In genomic region chr9:130036099-130036498, GRCh38 we compare ENCODE assay signal across 10 cellular contexts. TPM values are rescaled to one million over a fixed set of nuclear protein-coding genes. Genes with fewer than 3 reads are reported as not detected.
A peak's percentile ranks its signal among the peaks of the same experiment; 100 is the strongest.
DNase-seq lines count a peak whose midpoint lies in the region; ATAC-seq, FAIRE-seq and TF ChIP-seq lines count a peak whose summit lies in the region.
"Had no signal": no experiment of that assay in that cellular context is flagged by ENCODE, and none has a peak within 500 bp of the region (broad histone marks: within the 10 kb centered on the region; RNA-seq: fewer than 3 reads in every experiment).

No MANE protein-coding gene starts in this region.

- H3K9me2 ChIP-seq in DOHH2 (replicated peaks; ENCODE audit: control insufficient read depth, low read length): no peaks in the 10 kb centered on the region

- no peaks in the 10 kb centered on the region for H3K9me3 Mint-ChIP-seq in neural crest cell

- no peaks in the 10 kb centered on the region for H3K9me3 ChIP-seq in DOHH2 (ENCODE audit: control insufficient read depth, insufficient read depth, low read length)

- H3K36me3 ChIP-seq in DOHH2 (ENCODE audit: control insufficient read depth, low read length) (peaks cover 21% of the 10 kb centered on the region), bronchial epithelial cell (ENCODE audit: control insufficient read depth, insufficient read depth, low read length) (peaks cover 2% of the 10 kb centered on the region)

- no peak for TF ChIP-seq CTCF in DOHH2 (IDR thresholded peaks at IDR 0.05; ENCODE audit: low read depth, low read length, poor library complexity, severe bottlenecking)
- TF ChIP-seq CTCF in bronchial epithelial cell (IDR thresholded peaks at IDR 0.05; ENCODE audit: insufficient read depth, low read length, severe bottlenecking): no peak
- no peak for TF ChIP-seq CTCF in neural crest cell (conservative IDR thresholded peaks at IDR 0.05)

- H3K27ac ChIP-seq in DOHH2 (ENCODE audit: low read depth, low read length): peak overlapping the region; percentile 12; the same call in 1 of the 2 replicates
- H3K27ac ChIP-seq: epithelial cell of prostate had no signal

- H4K20me1 ChIP-seq in DOHH2 (ENCODE audit: control insufficient read depth, insufficient read depth, low read depth, low read length): peaks cover 27% of the 10 kb centered on the region

- no peaks in the 10 kb centered on the region for H3K27me3 Mint-ChIP-seq in neural crest cell (ENCODE audit: low read depth)

- peaks cover 87% of the 10 kb centered on the region for H3K4me1 ChIP-seq in DOHH2 (ENCODE audit: control insufficient read depth, low read length)

- FAIRE-seq in bronchial epithelial cell (lab: Jason Lieb, UNC): no peak

- peak overlapping the region; percentile 8 for H3K4me3 Mint-ChIP-seq in neural crest cell

- peaks cover 31% of the 10 kb centered on the region for H3F3A ChIP-seq in DOHH2 (ENCODE audit: control insufficient read depth, insufficient read depth)

- peaks cover 95% of the 10 kb centered on the region for H3K79me2 ChIP-seq in DOHH2 (ENCODE audit: control insufficient read depth, low read length)

- no peaks in the 10 kb centered on the region for H3K27me3 ChIP-seq in DOHH2 (ENCODE audit: control insufficient read depth, low read length)
- H3K27me3 ChIP-seq in bronchial epithelial cell (ENCODE audit: control insufficient read depth, insufficient read depth, low read length): no peaks in the 10 kb centered on the region

- no peak for ATAC-seq in GM18873 (IDR thresholded peaks at IDR 0.05; ENCODE audit: low FRiP score, unreplicated experiment)

- DNase-seq in M059J (ENCODE audit: low read depth): peak; percentile 30
- peak; percentile 84 for DNase-seq in bronchial epithelial cell (ENCODE audit: low read depth)
- DNase-seq in neural crest cell (ENCODE audit: low read depth, low spot score): no peak
- no peak for DNase-seq in NAMALWA (ENCODE audit: low spot score)
- DNase-seq in GM19240 (ENCODE audit: insufficient read length, low spot score): no peak
- DNase-seq in germinal center (ENCODE audit: low spot score): no peak
- DNase-seq: NCI-H82 had no signal

- H3K4me1 Mint-ChIP-seq in neural crest cell: peaks cover 28% of the 10 kb centered on the region

- H3K4me3 ChIP-seq in DOHH2 (ENCODE audit: low read length): peak overlapping the region; percentile 28
- H3K4me3 ChIP-seq in bronchial epithelial cell (ENCODE audit: low read depth, low read length): no peak overlapping the region

- H3K36me3 Mint-ChIP-seq in neural crest cell (ENCODE audit: low read depth): no peaks in the 10 kb centered on the region

- H3K27ac Mint-ChIP-seq in neural crest cell (ENCODE audit: unreplicated experiment): no peak overlapping the region

- peak overlapping the region; percentile 55 for H3K4me2 ChIP-seq in DOHH2 (ENCODE audit: low read length)

RNA-seq across cellular contexts. Expression of gene FNBP1, which starts 6.9 kb away (rescaled TPM):
- 7.2 and 24.2 TPM in 2 replicates for total RNA-seq in M059J (2014; rRNA removed; shearing (Covaris generic))
- total RNA-seq in bronchial epithelial cell (13.4 and 15.7 TPM in 2 replicates), neural crest cell (47.3 and 48.4 TPM in 2 replicates)

RNA-seq across cellular contexts. Expression of gene GPR107, which starts 17.6 kb away (rescaled TPM):
- 32.2 and 33.7 TPM in 2 replicates for total RNA-seq in M059J (2014; rRNA removed; shearing (Covaris generic))
- 20.4 and 21.6 TPM in 2 replicates for total RNA-seq in bronchial epithelial cell
- 42.8 and 43.8 TPM in 2 replicates for total RNA-seq in neural crest cell

Comparison
In these comparisons a context has a peak if more than half of its experiments do, and no peak if none do; other contexts are left out.
1. DNase-seq: peak in M059J (single experiment) and bronchial epithelial cell (single experiment); none in neural crest cell (single experiment), NAMALWA (single experiment), GM19240 (single experiment) and germinal center (single experiment).